Comparison of ENCODE assay signal across 12 cellular contexts in the genomic region with DNA sequence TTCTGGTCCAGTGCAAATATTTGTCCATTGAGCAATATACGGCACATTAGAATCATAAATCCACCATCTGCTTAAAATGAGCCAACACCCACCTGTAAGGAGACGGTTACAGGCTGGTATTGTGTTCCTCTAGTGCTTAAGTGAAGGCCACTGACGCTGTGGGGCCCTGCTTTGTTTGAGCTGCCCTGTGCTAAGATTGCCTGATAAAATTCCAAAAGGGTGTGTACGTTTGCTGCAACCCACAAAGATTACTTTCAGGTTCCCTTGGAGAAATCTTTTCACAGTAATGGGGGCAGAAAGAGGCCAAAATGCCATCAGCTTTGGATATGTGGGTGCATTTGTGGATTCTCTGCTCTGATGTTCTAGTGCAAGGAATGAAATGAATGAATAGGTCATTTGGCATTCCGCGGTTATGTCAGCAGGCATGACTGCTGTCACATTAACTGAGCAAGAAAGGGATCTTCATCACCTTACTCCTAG. TPM values are rescaled to one million over a fixed set of nuclear protein-coding genes. Genes with fewer than 3 reads are reported as not detected.
DNase-seq lines count a peak whose midpoint lies in the region; ATAC-seq and TF ChIP-seq lines count a peak whose summit lies in the region.
"Had no signal": no experiment of that assay in that cellular context is flagged by ENCODE, and none has a peak within 500 bp of the region (broad histone marks: within the 10 kb centered on the region; RNA-seq: fewer than 3 reads in every experiment).

No MANE protein-coding gene starts in this region.

- H2AFZ ChIP-seq in hepatocyte = no peak overlapping the region

- ATAC-seq in HG02798 (IDR thresholded peaks at IDR 0.05; ENCODE audit: poor library complexity, unreplicated experiment) (no peak), GM19324 (IDR thresholded peaks at IDR 0.05; ENCODE audit: low FRiP score, unreplicated experiment) (no peak)

- H3K79me2 ChIP-seq in hepatocyte = no peaks in the 10 kb centered on the region

- no peaks in the 10 kb centered on the region for H3K36me3 ChIP-seq in hepatocyte (replicated peaks; ENCODE audit: insufficient read depth, low read depth)
- H3K36me3 ChIP-seq: adrenal gland had no signal

- H3K4me3 ChIP-seq in hepatocyte = no peak overlapping the region
- H3K4me3 ChIP-seq: adrenal gland had no signal

- H3K27ac ChIP-seq in hepatocyte = peak overlapping the region; percentile 91
- H3K27ac ChIP-seq: adrenal gland, HL-60 had no signal

- H3K27ac Mint-ChIP-seq in type B pancreatic cell = peak overlapping the region; percentile 94

- peak overlapping the region; percentile 65 for H3K4me2 ChIP-seq in hepatocyte

- DNase-seq in DMS 273 (lab: John Stamatoyannopoulos, UW; ENCODE audit: unreplicated experiment) = peak; percentile 42
- no peak for DNase-seq in DMS 273 treated with DMSO at 0.1 percent for 48 hours (lab: John Stamatoyannopoulos, UW)
- DNase-seq in OCI-M1 (lab: John Stamatoyannopoulos, UW) = peak; percentile 25
- peak; percentile 79 for DNase-seq in hepatocyte (ENCODE audit: low spot score)
- DNase-seq in type B pancreatic cell (ENCODE audit: extremely low spot score, unreplicated experiment) = no peak
- DNase-seq in activated gamma-delta T cell treated with Interleukin-2 at 50 U/mL for 16 hours = no peak
- DNase-seq: activated CD4-positive, alpha-beta T cell treated with anti-CD3 and anti-CD28 coated beads for 48 hours; adrenal gland had no signal

- H3K9me3 ChIP-seq in hepatocyte (ENCODE audit: low read depth) = no peaks in the 10 kb centered on the region
- H3K9me3 ChIP-seq: adrenal gland had no signal

- H3K27me3 Mint-ChIP-seq in type B pancreatic cell = no peaks in the 10 kb centered on the region

- H3K9me2 ChIP-seq in hepatocyte (replicated peaks; ENCODE audit: insufficient read depth) = no peaks in the 10 kb centered on the region

- no peaks in the 10 kb centered on the region for H3K36me3 Mint-ChIP-seq in type B pancreatic cell

- peaks cover 22% of the 10 kb centered on the region for H3K4me1 ChIP-seq in hepatocyte (ENCODE audit: insufficient read depth)
- H3K4me1 ChIP-seq: adrenal gland had no signal

- no peaks in the 10 kb centered on the region for H3K9me3 Mint-ChIP-seq in type B pancreatic cell

- TF ChIP-seq CTCF in hepatocyte (IDR thresholded peaks at IDR 0.05; ENCODE audit: poor library complexity) = no peak
- no peak for TF ChIP-seq CTCF in type B pancreatic cell (conservative IDR thresholded peaks at IDR 0.05)

- peak overlapping the region; percentile 34 for H3K4me3 Mint-ChIP-seq in type B pancreatic cell

- H4K20me1 ChIP-seq in hepatocyte (ENCODE audit: insufficient read depth, poor library complexity, severe bottlenecking) = no peaks in the 10 kb centered on the region

- WGBS in hepatocyte (ENCODE audit: low lambda C conversion rate, missing lambda C conversion rate) = 25% methylated on average over 6 of the region's 6 CpGs

- no peaks in the 10 kb centered on the region for H3K27me3 ChIP-seq in hepatocyte
- H3K27me3 ChIP-seq: adrenal gland had no signal

- H3K4me1 Mint-ChIP-seq in type B pancreatic cell (ENCODE audit: unreplicated experiment) = peaks cover 19% of the 10 kb centered on the region

RNA-seq across cellular contexts. Expression of a gene that starts 34.4 kb away (rescaled TPM):
- total RNA-seq in hepatocyte (52.1 and 74.3 TPM in 2 replicates), type B pancreatic cell (ENCODE audit: low replicate concordance) (5.2 and 10.4 TPM in 2 replicates)
- 51.0 and 65.1 TPM in 2 replicates for polyA plus RNA-seq in hepatocyte
- total RNA-seq: adrenal gland, frontal cortex had no signal
- polyA plus RNA-seq: adrenal gland had no signal

RNA-seq across cellular contexts. Expression of a gene that starts 42.6 kb away (rescaled TPM):
- 117 and 178 TPM in 2 replicates for total RNA-seq in hepatocyte
- 173 and 183 TPM in 2 replicates for polyA plus RNA-seq in hepatocyte
- 116 and 179 TPM in 2 replicates for total RNA-seq in type B pancreatic cell (ENCODE audit: low replicate concordance)

Comparison
In these comparisons a context has a peak if more than half of its experiments do, and no peak if none do; other contexts are left out.
1. DNase-seq: peak in DMS 273 (single experiment), OCI-M1 (single experiment) and hepatocyte (single experiment); none in DMS 273 treated with DMSO at 0.1 percent for 48 hours (single experiment), type B pancreatic cell (single experiment) and activated gamma-delta T cell treated with Interleukin-2 at 50 U/mL for 16 hours (single experiment).